ENCODE assay signal across 1 cellular context in the genomic region with DNA sequence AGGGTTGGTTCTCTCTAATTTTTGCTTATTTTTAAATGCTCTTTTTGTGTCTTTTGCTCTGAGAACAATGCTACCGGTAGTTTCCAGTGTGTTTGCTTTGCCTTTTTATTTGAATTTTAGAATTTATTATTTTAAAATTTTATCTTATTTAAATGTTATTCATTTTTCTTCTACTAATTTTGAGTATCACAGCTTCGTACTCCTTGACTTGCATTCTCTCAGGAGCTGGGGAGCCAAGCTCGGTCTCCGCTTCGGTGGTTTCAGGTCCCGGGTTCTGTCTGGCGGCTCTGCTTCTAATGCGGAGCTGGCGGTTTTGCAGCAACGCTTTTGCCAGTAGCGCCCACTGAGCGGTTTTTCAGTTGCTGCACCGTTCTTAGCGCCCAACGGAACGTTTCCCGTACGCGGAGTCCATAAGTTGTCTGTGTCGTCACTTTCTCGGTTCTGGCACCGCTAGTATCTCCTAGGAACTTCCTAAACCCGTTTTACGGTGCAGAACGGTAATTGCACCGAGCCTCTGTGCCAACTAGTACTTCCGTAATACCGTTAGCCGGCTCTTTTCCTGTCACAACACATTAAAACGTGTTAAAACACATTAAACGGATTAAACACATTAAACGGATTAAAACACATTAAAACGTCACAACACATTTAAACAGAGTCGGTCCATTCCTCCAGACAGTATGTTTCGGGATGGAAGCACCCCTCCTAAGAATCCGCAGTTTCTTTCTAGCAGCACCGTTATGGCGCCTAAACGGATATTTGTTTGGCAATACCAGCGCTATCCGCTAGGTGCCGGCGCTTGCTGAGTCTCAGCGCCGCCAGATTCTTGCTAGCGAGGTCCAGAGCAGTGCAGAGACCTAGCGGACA.
TF ChIP-seq lines count a peak whose summit lies in the region.

No MANE protein-coding gene starts in this region.

TF ChIP-seq in HEK293, 187 proteins besides CTCF, POLR2A, EP300 and RAD21 (continued from another document and continues in another):
- peak; percentile 33; the same call in 1 of the 2 replicates for TF ChIP-seq ZSCAN30 (tag by site-specific recombination; IDR thresholded peaks at IDR 0.05)
- TF ChIP-seq, protein P1, sequence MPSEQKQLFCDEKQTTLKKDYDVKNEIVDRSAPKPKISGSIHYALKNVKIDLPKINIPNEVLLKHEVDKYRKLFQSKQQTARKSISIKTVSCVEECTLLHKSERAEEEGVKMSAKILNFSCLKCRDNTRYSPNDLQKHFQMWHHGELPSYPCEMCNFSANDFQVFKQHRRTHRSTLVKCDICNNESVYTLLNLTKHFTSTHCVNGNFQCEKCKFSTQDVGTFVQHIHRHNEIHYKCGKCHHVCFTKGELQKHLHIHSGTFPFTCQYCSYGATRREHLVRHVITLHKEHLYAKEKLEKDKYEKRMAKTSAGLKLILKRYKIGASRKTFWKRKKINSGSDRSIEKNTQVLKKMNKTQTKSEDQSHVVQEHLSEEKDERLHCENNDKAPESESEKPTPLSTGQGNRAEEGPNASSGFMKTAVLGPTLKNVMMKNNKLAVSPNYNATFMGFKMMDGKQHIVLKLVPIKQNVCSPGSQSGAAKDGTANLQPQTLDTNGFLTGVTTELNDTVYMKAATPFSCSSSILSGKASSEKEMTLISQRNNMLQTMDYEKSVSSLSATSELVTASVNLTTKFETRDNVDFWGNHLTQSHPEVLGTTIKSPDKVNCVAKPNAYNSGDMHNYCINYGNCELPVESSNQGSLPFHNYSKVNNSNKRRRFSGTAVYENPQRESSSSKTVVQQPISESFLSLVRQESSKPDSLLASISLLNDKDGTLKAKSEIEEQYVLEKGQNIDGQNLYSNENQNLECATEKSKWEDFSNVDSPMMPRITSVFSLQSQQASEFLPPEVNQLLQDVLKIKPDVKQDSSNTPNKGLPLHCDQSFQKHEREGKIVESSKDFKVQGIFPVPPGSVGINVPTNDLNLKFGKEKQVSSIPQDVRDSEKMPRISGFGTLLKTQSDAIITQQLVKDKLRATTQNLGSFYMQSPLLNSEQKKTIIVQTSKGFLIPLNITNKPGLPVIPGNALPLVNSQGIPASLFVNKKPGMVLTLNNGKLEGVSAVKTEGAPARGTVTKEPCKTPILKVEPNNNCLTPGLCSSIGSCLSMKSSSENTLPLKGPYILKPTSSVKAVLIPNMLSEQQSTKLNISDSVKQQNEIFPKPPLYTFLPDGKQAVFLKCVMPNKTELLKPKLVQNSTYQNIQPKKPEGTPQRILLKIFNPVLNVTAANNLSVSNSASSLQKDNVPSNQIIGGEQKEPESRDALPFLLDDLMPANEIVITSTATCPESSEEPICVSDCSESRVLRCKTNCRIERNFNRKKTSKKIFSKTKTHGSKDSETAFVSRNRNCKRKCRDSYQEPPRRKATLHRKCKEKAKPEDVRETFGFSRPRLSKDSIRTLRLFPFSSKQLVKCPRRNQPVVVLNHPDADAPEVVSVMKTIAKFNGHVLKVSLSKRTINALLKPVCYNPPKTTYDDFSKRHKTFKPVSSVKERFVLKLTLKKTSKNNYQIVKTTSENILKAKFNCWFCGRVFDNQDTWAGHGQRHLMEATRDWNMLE (tag by site-specific recombination; conservative IDR thresholded peaks at IDR 0.05; ENCODE audit: low read depth) = 0 out of 2 replicates have a peak, but pooled peaks have one; percentile 8
- no peak for TF ChIP-seq ZNF791 (tag by site-specific recombination; IDR thresholded peaks at IDR 0.05)
- peak; percentile 91 for TF ChIP-seq ZNF501 (tag by site-specific recombination; IDR thresholded peaks at IDR 0.05)
- TF ChIP-seq WT1 (tag by site-specific recombination; IDR thresholded peaks at IDR 0.05) = peak; percentile 25; the same call in 1 of the 2 replicates
- no peak for TF ChIP-seq ZNF792 (tag by site-specific recombination; IDR thresholded peaks at IDR 0.05)
- TF ChIP-seq ZNF24 (tag by site-specific recombination; IDR thresholded peaks at IDR 0.05) = peak; percentile 37; the same call in 1 of the 2 replicates
- peak; percentile 35; the same call in 1 of the 2 replicates for TF ChIP-seq ZNF10 (tag by site-specific recombination; IDR thresholded peaks at IDR 0.05)
- TF ChIP-seq, protein P2, sequence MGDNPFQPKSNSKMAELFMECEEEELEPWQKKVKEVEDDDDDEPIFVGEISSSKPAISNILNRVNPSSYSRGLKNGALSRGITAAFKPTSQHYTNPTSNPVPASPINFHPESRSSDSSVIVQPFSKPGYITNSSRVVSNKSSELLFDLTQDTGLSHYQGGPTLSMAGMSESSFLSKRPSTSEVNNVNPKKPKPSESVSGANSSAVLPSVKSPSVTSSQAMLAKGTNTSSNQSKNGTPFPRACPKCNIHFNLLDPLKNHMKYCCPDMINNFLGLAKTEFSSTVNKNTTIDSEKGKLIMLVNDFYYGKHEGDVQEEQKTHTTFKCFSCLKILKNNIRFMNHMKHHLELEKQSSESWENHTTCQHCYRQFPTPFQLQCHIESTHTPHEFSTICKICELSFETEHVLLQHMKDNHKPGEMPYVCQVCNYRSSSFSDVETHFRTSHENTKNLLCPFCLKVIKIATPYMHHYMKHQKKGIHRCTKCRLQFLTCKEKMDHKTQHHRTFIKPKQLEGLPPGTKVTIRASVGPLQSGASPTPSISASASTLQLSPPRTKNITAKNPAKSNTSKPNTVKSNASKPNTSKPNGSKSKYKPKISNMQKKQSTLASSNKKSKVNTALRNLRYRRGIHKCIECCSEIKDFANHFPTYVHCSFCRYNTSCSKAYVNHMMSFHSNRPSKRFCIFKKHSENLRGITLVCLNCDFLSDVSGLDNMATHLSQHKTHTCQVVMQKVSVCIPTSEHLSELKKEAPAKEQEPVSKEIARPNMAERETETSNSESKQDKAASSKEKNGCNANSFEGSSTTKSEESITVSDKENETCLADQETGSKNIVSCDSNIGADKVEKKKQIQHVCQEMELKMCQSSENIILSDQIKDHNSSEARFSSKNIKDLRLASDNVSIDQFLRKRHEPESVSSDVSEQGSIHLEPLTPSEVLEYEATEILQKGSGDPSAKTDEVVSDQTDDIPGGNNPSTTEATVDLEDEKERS (tag by site-specific recombination; IDR thresholded peaks at IDR 0.05) = no peak
- TF ChIP-seq ZSCAN23 (tag by site-specific recombination; IDR thresholded peaks at IDR 0.05) = no peak
- TF ChIP-seq ZBTB1 (tag by site-specific recombination; IDR thresholded peaks at IDR 0.05) = no peak
- TF ChIP-seq ZNF658 (tag by site-specific recombination; IDR thresholded peaks at IDR 0.05) = no peak
- TF ChIP-seq IKZF3 (tag by site-specific recombination; IDR thresholded peaks at IDR 0.05) = peak; percentile 70
- 0 out of 2 replicates have a peak, but pooled peaks have one; percentile 40 for TF ChIP-seq SCRT2 (tag by site-specific recombination; IDR thresholded peaks at IDR 0.05)
- 0 out of 2 replicates have a peak, but pooled peaks have one; percentile 36 for TF ChIP-seq ZSCAN16 (tag by site-specific recombination; IDR thresholded peaks at IDR 0.05)
- TF ChIP-seq ZNF324 (tag by site-specific recombination; IDR thresholded peaks at IDR 0.05) = peak; percentile 87
- TF ChIP-seq, protein P3, sequence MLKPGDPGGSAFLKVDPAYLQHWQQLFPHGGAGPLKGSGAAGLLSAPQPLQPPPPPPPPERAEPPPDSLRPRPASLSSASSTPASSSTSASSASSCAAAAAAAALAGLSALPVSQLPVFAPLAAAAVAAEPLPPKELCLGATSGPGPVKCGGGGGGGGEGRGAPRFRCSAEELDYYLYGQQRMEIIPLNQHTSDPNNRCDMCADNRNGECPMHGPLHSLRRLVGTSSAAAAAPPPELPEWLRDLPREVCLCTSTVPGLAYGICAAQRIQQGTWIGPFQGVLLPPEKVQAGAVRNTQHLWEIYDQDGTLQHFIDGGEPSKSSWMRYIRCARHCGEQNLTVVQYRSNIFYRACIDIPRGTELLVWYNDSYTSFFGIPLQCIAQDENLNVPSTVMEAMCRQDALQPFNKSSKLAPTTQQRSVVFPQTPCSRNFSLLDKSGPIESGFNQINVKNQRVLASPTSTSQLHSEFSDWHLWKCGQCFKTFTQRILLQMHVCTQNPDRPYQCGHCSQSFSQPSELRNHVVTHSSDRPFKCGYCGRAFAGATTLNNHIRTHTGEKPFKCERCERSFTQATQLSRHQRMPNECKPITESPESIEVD (tag by site-specific recombination; IDR thresholded peaks at IDR 0.05) = peak; percentile 63
- TF ChIP-seq ZBTB21 (tag by site-specific recombination; IDR thresholded peaks at IDR 0.05) = peak; percentile 66
- peak; percentile 97 for TF ChIP-seq OVOL3 (tag by site-specific recombination; IDR thresholded peaks at IDR 0.05)
- peak; percentile 55 for TF ChIP-seq ZNF341 (tag by site-specific recombination; IDR thresholded peaks at IDR 0.05; ENCODE audit: low read depth)
- TF ChIP-seq YY1 (tag by site-specific recombination; IDR thresholded peaks at IDR 0.05) = peak; percentile 69
- TF ChIP-seq MYNN (tag by site-specific recombination; IDR thresholded peaks at IDR 0.05; ENCODE audit: borderline replicate concordance) = no peak
- peak; percentile 100 for TF ChIP-seq ZNF600 (tag by site-specific recombination; IDR thresholded peaks at IDR 0.05)
- TF ChIP-seq, protein P4, sequence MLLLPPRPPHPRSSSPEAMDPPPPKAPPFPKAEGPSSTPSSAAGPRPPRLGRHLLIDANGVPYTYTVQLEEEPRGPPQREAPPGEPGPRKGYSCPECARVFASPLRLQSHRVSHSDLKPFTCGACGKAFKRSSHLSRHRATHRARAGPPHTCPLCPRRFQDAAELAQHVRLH (tag by site-specific recombination; IDR thresholded peaks at IDR 0.05) = no peak
- TF ChIP-seq ZNF629 (tag by site-specific recombination; IDR thresholded peaks at IDR 0.05) = peak; percentile 66
- no peak for TF ChIP-seq ZNF555 (tag by site-specific recombination; conservative IDR thresholded peaks at IDR 0.05)
- no peak for TF ChIP-seq ZNF138 (tag by site-specific recombination; IDR thresholded peaks at IDR 0.05; ENCODE audit: borderline replicate concordance)
- peak; percentile 46; the same call in 1 of the 2 replicates for TF ChIP-seq KLF17 (tag by site-specific recombination; IDR thresholded peaks at IDR 0.05)
- TF ChIP-seq PBX3 (CRISPR knock-in tag; IDR thresholded peaks at IDR 0.05) = peak; percentile 70; the same call in 1 of the 2 replicates
- peak; percentile 56 for TF ChIP-seq ZBTB8A (tag by site-specific recombination; IDR thresholded peaks at IDR 0.05)
- peak; percentile 79 for TF ChIP-seq ZNF2 (tag by site-specific recombination; IDR thresholded peaks at IDR 0.05)
- 0 out of 2 replicates have a peak, but pooled peaks have one; percentile 21 for TF ChIP-seq ZNF16 (tag by site-specific recombination; IDR thresholded peaks at IDR 0.05; ENCODE audit: low read depth)
- TF ChIP-seq ZNF660 (tag by site-specific recombination; IDR thresholded peaks at IDR 0.05) = peak; percentile 75
- TF ChIP-seq ZNF777 (tag by site-specific recombination; IDR thresholded peaks at IDR 0.05; ENCODE audit: borderline replicate concordance) = no peak
- TF ChIP-seq ZNF692 (tag by site-specific recombination; IDR thresholded peaks at IDR 0.05) = peak; percentile 32; the same call in 1 of the 2 replicates
- TF ChIP-seq ZNF37A (tag by site-specific recombination; IDR thresholded peaks at IDR 0.05) = no peak
- peak; percentile 44; the same call in 1 of the 2 replicates for TF ChIP-seq HOXD13 (CRISPR knock-in tag; IDR thresholded peaks at IDR 0.05; ENCODE audit: borderline replicate concordance)
- no peak for TF ChIP-seq YY2 (tag by site-specific recombination; IDR thresholded peaks at IDR 0.05)
- TF ChIP-seq, protein P5, sequence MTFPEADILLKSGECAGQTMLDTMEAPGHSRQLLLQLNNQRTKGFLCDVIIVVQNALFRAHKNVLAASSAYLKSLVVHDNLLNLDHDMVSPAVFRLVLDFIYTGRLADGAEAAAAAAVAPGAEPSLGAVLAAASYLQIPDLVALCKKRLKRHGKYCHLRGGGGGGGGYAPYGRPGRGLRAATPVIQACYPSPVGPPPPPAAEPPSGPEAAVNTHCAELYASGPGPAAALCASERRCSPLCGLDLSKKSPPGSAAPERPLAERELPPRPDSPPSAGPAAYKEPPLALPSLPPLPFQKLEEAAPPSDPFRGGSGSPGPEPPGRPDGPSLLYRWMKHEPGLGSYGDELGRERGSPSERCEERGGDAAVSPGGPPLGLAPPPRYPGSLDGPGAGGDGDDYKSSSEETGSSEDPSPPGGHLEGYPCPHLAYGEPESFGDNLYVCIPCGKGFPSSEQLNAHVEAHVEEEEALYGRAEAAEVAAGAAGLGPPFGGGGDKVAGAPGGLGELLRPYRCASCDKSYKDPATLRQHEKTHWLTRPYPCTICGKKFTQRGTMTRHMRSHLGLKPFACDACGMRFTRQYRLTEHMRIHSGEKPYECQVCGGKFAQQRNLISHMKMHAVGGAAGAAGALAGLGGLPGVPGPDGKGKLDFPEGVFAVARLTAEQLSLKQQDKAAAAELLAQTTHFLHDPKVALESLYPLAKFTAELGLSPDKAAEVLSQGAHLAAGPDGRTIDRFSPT (tag by site-specific recombination; IDR thresholded peaks at IDR 0.05) = peak; percentile 76
- no peak for TF ChIP-seq ZNF560 (tag by site-specific recombination; IDR thresholded peaks at IDR 0.05; ENCODE audit: borderline replicate concordance)
- TF ChIP-seq GLI2 (tag by site-specific recombination; IDR thresholded peaks at IDR 0.05; ENCODE audit: borderline replicate concordance, low read depth) = 0 out of 2 replicates have a peak, but pooled peaks have one; percentile 10
- TF ChIP-seq ZNF626 (tag by site-specific recombination; IDR thresholded peaks at IDR 0.05) = peak; percentile 28; the same call in 1 of the 2 replicates
- TF ChIP-seq ZNF610 (tag by site-specific recombination; IDR thresholded peaks at IDR 0.05; ENCODE audit: borderline replicate concordance) = peak; percentile 59; the same call in 1 of the 2 replicates
- TF ChIP-seq FEZF1 (tag by site-specific recombination; IDR thresholded peaks at IDR 0.05) = 0 out of 2 replicates have a peak, but pooled peaks have one; percentile 8
